In the genomic region with DNA sequence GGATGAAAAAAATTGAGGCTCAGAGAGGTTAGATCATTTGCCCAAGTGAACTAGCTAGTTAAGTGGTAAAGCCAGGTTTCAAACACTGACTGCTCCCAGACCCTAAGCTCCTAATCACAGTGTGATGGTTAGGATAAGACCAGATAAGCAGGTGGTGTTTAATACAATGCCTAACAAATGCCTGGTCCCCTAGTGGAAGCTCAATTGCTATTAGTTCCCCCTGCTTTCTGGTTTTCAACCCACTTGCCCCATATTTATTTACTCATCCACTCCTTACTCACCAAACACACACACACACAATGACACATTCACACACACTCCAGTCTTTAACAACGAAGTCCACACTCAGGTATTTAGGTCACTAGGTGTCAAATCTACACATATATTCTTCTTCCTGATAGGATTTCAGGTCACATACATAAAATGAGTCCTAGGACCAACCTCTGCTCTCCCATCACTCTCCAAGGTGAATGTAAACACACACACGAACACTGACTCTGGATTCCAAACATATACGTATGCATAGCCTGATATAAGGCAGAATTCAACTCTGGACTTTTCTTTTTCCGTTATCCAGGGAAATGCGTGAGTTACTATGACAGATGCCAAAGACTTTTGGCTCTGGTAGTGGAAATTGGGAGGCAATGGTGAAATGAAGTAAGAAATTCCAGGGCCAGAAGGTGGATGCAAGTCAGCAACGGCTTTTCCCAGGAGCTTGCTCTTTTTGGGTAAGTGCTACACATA, we compare ENCODE assay signal across 8 cellular contexts.
A peak's percentile ranks its signal among the peaks of the same experiment; 100 is the strongest.
DNase-seq lines count a peak whose midpoint lies in the region; ATAC-seq, FAIRE-seq and TF ChIP-seq lines count a peak whose summit lies in the region.

No MANE protein-coding gene starts in this region.

- peaks cover 13 to 18% (median 16%) of the 10 kb centered on the region in 11 experiments for H3K9me3 ChIP-seq in BLaER1 treated with 17β-estradiol and CSF1 and Interleukin-3, amounts not matched to agents 10 nM and 100 nM (replicated peaks in 1 of 11)
- H3K9me3 ChIP-seq in HepG2 (ENCODE audit: low read length) (peaks cover 17% of the 10 kb centered on the region), upper lobe of left lung (peaks cover 0 to 6% (median 0%) of the 10 kb centered on the region in 4 donors)

- H3K27ac ChIP-seq in BLaER1 treated with 17β-estradiol and CSF1 and Interleukin-3, amounts not matched to agents 10 nM and 100 nM: no peak overlapping the region
- H3K27ac ChIP-seq in HepG2 (ENCODE audit: extremely low read length, insufficient read depth, low read length) (peak overlapping the region; percentile 23), upper lobe of left lung (peak overlapping the region; percentile 82 to 93 (median 90))

- POLR2A ChIA-PET in HepG2 (lab: Yijun Ruan, JAX) (interaction anchor here (0.8 to 1.5 kb wide), 3 partner anchors 12 to 128 kb away, joined by 3 read pairs; no protein-coding TSS in a partner anchor), HEK293T (lab: Yijun Ruan, JAX) (interaction anchor here (1.0 kb wide), 2 partner anchors 36 to 543 kb away, joined by 3 read pairs; a partner anchor contains a TSS)

- peak; percentile 54 for FAIRE-seq in HepG2 (lab: Jason Lieb, UNC)

- H3K4me1 Mint-ChIP-seq in IgD-negative memory B cell: peaks cover 10 to 15% (median 12%) of the 10 kb centered on the region in 3 donors

- H3K4me3 ChIP-seq in BLaER1 treated with 17β-estradiol and CSF1 and Interleukin-3, amounts not matched to agents 10 nM and 100 nM: peak overlapping the region; percentile 54 to 74 (median 64)
- H3K4me3 ChIP-seq in astrocyte of the cerebellum (ENCODE audit: low read depth, low read length) (peak overlapping the region; percentile 49), HepG2 (replicated peaks in 1 of 3; ENCODE audit: insufficient read depth in 1 of 3, low read depth in 2 of 3, low read length in 3 of 3) (peak overlapping the region; percentile 49 to 73 (median 62)), upper lobe of left lung (peak overlapping the region in 3 of 4 donors; percentile 51 to 60 (median 55))

- H3K27me3 ChIP-seq in BLaER1 treated with 17β-estradiol and CSF1 and Interleukin-3, amounts not matched to agents 10 nM and 100 nM: peaks cover 0 to 9% (median 6%) of the 10 kb centered on the region in 11 experiments; a peak in 9 of 22 replicates
- H3K27me3 ChIP-seq in HepG2 (ENCODE audit: control insufficient read depth in 1 of 2, insufficient read depth in 2 of 2, low read length in 2 of 2) (peaks cover 0 to 10% of the 10 kb centered on the region in 2 experiments; a peak in 1 of 5 replicates), upper lobe of left lung (no peaks in the 10 kb centered on the region)

- no peaks in the 10 kb centered on the region for H4K20me1 ChIP-seq in BLaER1 treated with 17β-estradiol and CSF1 and Interleukin-3, amounts not matched to agents 10 nM and 100 nM
- H4K20me1 ChIP-seq in HepG2 (ENCODE audit: insufficient read depth, low read length): no peaks in the 10 kb centered on the region

- DNase-seq in astrocyte of the cerebellum (ENCODE audit: low read depth) (no peak), HepG2 (ENCODE audit: low spot score) (peak; percentile 44), upper lobe of left lung (no peak), HEK293T (ENCODE audit: extremely low spot score) (no peak), head of caudate nucleus (no peak), DMS114 treated with DMSO at 0.1 percent for 48 hours (lab: John Stamatoyannopoulos, UW; ENCODE audit: unreplicated experiment) (no peak)

- TF ChIP-seq RAD21 in HepG2 (CRISPR knock-in tag; IDR thresholded peaks at IDR 0.05): no peak

- H3K27me3 Mint-ChIP-seq in IgD-negative memory B cell: peaks cover 5% of the 10 kb centered on the region

- BruUV-seq in HepG2 (replicated peaks; lab: Mats Ljungman, UMichigan): no TSS peak

- H2AFZ ChIP-seq in HepG2 (ENCODE audit: low read length): peak overlapping the region; percentile 79

- H3K4me1 ChIP-seq in BLaER1 treated with 17β-estradiol and CSF1 and Interleukin-3, amounts not matched to agents 10 nM and 100 nM: peaks cover 0 to 15% (median 12%) of the 10 kb centered on the region in 10 experiments; a peak in 16 of 20 replicates
- peaks cover 31% of the 10 kb centered on the region for H3K4me1 ChIP-seq in HepG2 (ENCODE audit: insufficient read depth, low read length)
- peaks cover 13 to 21% (median 17%) of the 10 kb centered on the region in 4 donors for H3K4me1 ChIP-seq in upper lobe of left lung

- no peaks in the 10 kb centered on the region for H3K36me3 ChIP-seq in BLaER1 treated with 17β-estradiol and CSF1 and Interleukin-3, amounts not matched to agents 10 nM and 100 nM
- no peaks in the 10 kb centered on the region for H3K36me3 ChIP-seq in HepG2 (replicated peaks in 1 of 2; ENCODE audit: control insufficient read depth in 1 of 2, insufficient read depth in 2 of 2, low read length in 2 of 2)
- no peaks in the 10 kb centered on the region for H3K36me3 ChIP-seq in upper lobe of left lung

- TF ChIP-seq CTCF in astrocyte of the cerebellum (IDR thresholded peaks at IDR 0.05; ENCODE audit: low read depth, low read length, missing control alignments): no peak
- no peak; the same call in 1 of the 2 replicates for TF ChIP-seq CTCF in HepG2 (CRISPR knock-in tag; IDR thresholded peaks at IDR 0.05)
- TF ChIP-seq CTCF in upper lobe of left lung (IDR thresholded peaks at IDR 0.05): no peak

- H3K27ac Mint-ChIP-seq in IgD-negative memory B cell: no peak overlapping the region

- intact Hi-C loops in HepG2 (cut with micrococcal nuclease; ENCODE audit: unreplicated experiment) (loop anchor here (1.0 to 10.0 kb wide), 5 partner anchors 125 to 222 kb away; a partner anchor contains a TSS), head of caudate nucleus (cut with DNase I) (loop anchor here (5.0 to 10.0 kb wide), 3 partner anchors 122 to 215 kb away; a partner anchor contains a TSS)

- H3K79me2 ChIP-seq in HepG2 (ENCODE audit: insufficient read depth, low read length): no peaks in the 10 kb centered on the region

- peaks cover 2 to 5% (median 3%) of the 10 kb centered on the region in 3 donors for H3K9me3 Mint-ChIP-seq in IgD-negative memory B cell

- no peak for TF ChIP-seq EP300 in HepG2 (IDR thresholded peaks at IDR 0.05; ENCODE audit: low read depth in 2 of 2, low read length in 2 of 2)
- TF ChIP-seq EP300 in HepG2 (CRISPR knock-in tag; IDR thresholded peaks at IDR 0.05; ENCODE audit: borderline replicate concordance): no peak
- TF ChIP-seq EP300 in upper lobe of left lung (IDR thresholded peaks at IDR 0.05): no peak

- CTCF ChIA-PET in HepG2 (lab: Yijun Ruan, JAX; ENCODE audit: low intra/inter-chr PET ratio, low total read pairs): no interaction called here
- CTCF ChIA-PET in HEK293T (lab: Yijun Ruan, JAX): interaction anchor here (0.7 kb wide), 1 partner anchor 239 kb away, joined by 3 read pairs; no protein-coding TSS in a partner anchor

- H3K9ac ChIP-seq in BLaER1 treated with 17β-estradiol and CSF1 and Interleukin-3, amounts not matched to agents 10 nM and 100 nM: peak overlapping the region in 8 of 11 experiments; percentile 57 to 77 (median 70); a peak in 10 of 22 replicates
- peak overlapping the region; percentile 63 for H3K9ac ChIP-seq in HepG2 (ENCODE audit: insufficient read depth, low read depth, low read length)

- peak overlapping the region; percentile 65 to 98 (median 93) for H3K4me2 ChIP-seq in BLaER1 treated with 17β-estradiol and CSF1 and Interleukin-3, amounts not matched to agents 10 nM and 100 nM
- H3K4me2 ChIP-seq in HepG2 (ENCODE audit: low read depth, low read length): peak overlapping the region; percentile 96

- WGBS in HepG2 (ENCODE audit: low lambda C conversion rate): 2% methylated on average over 6 of the region's 6 CpGs
- WGBS in upper lobe of left lung, 2 donors: 42 to 43% methylated on average over 6 of the region's 6 CpGs

- H3K4me3 Mint-ChIP-seq in IgD-negative memory B cell: peak overlapping the region; percentile 73 to 96 (median 91)

- TF ChIP-seq POLR2A in HepG2 (IDR thresholded peaks at IDR 0.05; ENCODE audit: insufficient read depth in 1 of 2, low read depth in 2 of 2, low read length in 2 of 2) (no peak), upper lobe of left lung (IDR thresholded peaks at IDR 0.05) (no peak)

- in situ Hi-C loops in astrocyte of the cerebellum (cut with HindIII; ENCODE audit: low sequenced_read_pairs): no loop called here
- in situ Hi-C loops in HepG2 (cut with HindIII; ENCODE audit: extremely low pct_ligation_motif_present, low pct_unique_long_range_greater_than_20kb): no loop called here

- no peaks in the 10 kb centered on the region for H3K36me3 Mint-ChIP-seq in IgD-negative memory B cell

- ATAC-seq in HepG2 (peak; percentile 68), upper lobe of left lung (ENCODE audit: low FRiP score in 2 of 2) (no peak)

TF ChIP-seq in HEK293T, 16 proteins besides CTCF, POLR2A, EP300 and RAD21:
- TF ChIP-seq SP1 (IDR thresholded peaks at IDR 0.05) (no peak), ARNT (IDR thresholded peaks at IDR 0.05) (no peak), ELF4 (IDR thresholded peaks at IDR 0.05) (no peak), LEF1 (IDR thresholded peaks at IDR 0.05; ENCODE audit: borderline replicate concordance) (no peak), ZNF384 (IDR thresholded peaks at IDR 0.05) (no peak), FOXK2 (IDR thresholded peaks at IDR 0.05) (no peak), BHLHE40 (IDR thresholded peaks at IDR 0.05; ENCODE audit: borderline replicate concordance) (no peak), TARDBP (IDR thresholded peaks at IDR 0.05) (no peak), L3MBTL2 (conservative IDR thresholded peaks at IDR 0.05) (no peak), NFRKB (IDR thresholded peaks at IDR 0.05) (no peak), SUZ12 (IDR thresholded peaks at IDR 0.05) (no peak), FOXM1 (IDR thresholded peaks at IDR 0.05; ENCODE audit: borderline replicate concordance) (no peak), FOXA1 (IDR thresholded peaks at IDR 0.05) (no peak), HDGF (IDR thresholded peaks at IDR 0.05; ENCODE audit: borderline replicate concordance) (no peak), CTBP1 (IDR thresholded peaks at IDR 0.05; ENCODE audit: borderline replicate concordance) (no peak)
- TF ChIP-seq, protein P1, sequence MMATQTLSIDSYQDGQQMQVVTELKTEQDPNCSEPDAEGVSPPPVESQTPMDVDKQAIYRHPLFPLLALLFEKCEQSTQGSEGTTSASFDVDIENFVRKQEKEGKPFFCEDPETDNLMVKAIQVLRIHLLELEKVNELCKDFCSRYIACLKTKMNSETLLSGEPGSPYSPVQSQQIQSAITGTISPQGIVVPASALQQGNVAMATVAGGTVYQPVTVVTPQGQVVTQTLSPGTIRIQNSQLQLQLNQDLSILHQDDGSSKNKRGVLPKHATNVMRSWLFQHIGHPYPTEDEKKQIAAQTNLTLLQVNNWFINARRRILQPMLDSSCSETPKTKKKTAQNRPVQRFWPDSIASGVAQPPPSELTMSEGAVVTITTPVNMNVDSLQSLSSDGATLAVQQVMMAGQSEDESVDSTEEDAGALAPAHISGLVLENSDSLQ (IDR thresholded peaks at IDR 0.05): no peak

Comparison
In these comparisons a context has a peak if more than half of its experiments do, and no peak if none do; other contexts are left out.
1. H3K27ac ChIP-seq: peak in HepG2 (single experiment) and upper lobe of left lung (4 of 4); none in BLaER1 treated with 17β-estradiol and CSF1 and Interleukin-3, amounts not matched to agents 10 nM and 100 nM (0 of 11).
2. Peak in every context shown above with its lines, with median percentiles within 50 percentile points of each other: H3K4me3 ChIP-seq.